ENCODE assay signal across 17 cellular contexts in the genomic region with DNA sequence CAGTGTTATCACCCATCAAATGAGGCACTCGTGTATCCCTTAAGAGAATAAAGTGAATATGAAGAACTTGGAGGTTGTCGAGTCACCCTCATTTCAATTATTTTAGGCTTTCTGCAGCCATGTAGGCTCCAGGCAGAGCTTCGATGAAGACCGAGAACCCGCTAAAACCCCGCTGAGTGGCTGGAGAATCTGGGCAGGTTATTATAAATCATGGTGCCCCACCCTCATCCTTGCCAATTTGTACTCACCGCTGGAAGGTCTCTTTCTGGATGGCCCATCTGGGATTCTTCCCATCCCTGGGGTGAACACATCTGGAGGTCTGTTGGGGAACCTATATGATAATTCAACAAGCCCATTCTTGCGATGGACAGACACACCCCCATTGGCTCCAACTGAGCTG.
DNase-seq lines count a peak whose midpoint lies in the region; ATAC-seq and TF ChIP-seq lines count a peak whose summit lies in the region.
"Had no signal": no experiment of that assay in that cellular context is flagged by ENCODE, and none has a peak within 500 bp of the region (broad histone marks: within the 10 kb centered on the region; RNA-seq: fewer than 3 reads in every experiment).

No MANE protein-coding gene starts in this region.

- in situ Hi-C loops in ACHN (cut with HindIII; ENCODE audit: low pct_ligation_motif_present, low pct_unique_long_range_greater_than_20kb, low sequenced_read_pairs), result no loop called here

- no peak for TF ChIP-seq CTCF in vagina (IDR thresholded peaks at IDR 0.05)

- no peaks in the 10 kb centered on the region for H3K36me3 ChIP-seq in vagina

- TF ChIP-seq POLR2A in vagina (IDR thresholded peaks at IDR 0.05), result no peak

- H3K4me1 ChIP-seq in vagina, result no peaks in the 10 kb centered on the region

- no peaks in the 10 kb centered on the region for H3K27me3 ChIP-seq in vagina

- H3K4me3 ChIP-seq in vagina, result no peak overlapping the region
- H3K4me3 ChIP-seq: GM23338 had no signal

- DNase-seq in cardiac septum (ENCODE audit: low spot score), result peak; percentile 64
- DNase-seq in left cardiac atrium, result no peak
- peak; percentile 14 for DNase-seq in islet precursor cell
- DNase-seq in vagina (ENCODE audit: extremely low spot score in 2 of 2), result no peak
- no peak for DNase-seq in ACHN
- DNase-seq: C1 segment of cervical spinal cord; Calu3; CD4-positive, alpha-beta memory T cell; COR-L47; DMS53; DMS79 treated with DMSO at 0.1 percent for 48 hours; GF-D8; H9 had no signal

- H3K9me3 ChIP-seq in vagina, result no peaks in the 10 kb centered on the region

- intact Hi-C loops in cardiac septum (cut with DNase I) (no loop called here), left cardiac atrium (cut with DNase I) (no loop called here), vagina (cut with DNase I) (no loop called here)

- peak overlapping the region; percentile 57 for H3K27ac ChIP-seq in temporal lobe (ENCODE audit: low read depth, low read length)
- H3K27ac ChIP-seq in vagina, result no peak overlapping the region
- H3K27ac ChIP-seq: 22Rv1 had no signal

- ATAC-seq in left cardiac atrium, result no peak
- ATAC-seq: GM23338, HCT116 had no signal

Comparison
In these comparisons a context has a peak if more than half of its experiments do, and no peak if none do; other contexts are left out.
1. DNase-seq: peak in cardiac septum (single experiment) and islet precursor cell (single experiment); none in left cardiac atrium (single experiment), vagina (0 of 2) and ACHN (single experiment).